In genomic region chr17:42832213-42832933, GRCh38 we compare ENCODE assay signal across 8 cellular contexts. TPM values are rescaled to one million over a fixed set of nuclear protein-coding genes. Genes with fewer than 3 reads are reported as not detected.
DNase-seq lines count a peak whose midpoint lies in the region; ATAC-seq and TF ChIP-seq lines count a peak whose summit lies in the region.

No MANE protein-coding gene starts in this region.

- ATAC-seq in GM18502 (IDR thresholded peaks at IDR 0.05; ENCODE audit: poor library complexity, unreplicated experiment), result peak; percentile 5
- ATAC-seq in naive thymus-derived CD4-positive, alpha-beta T cell, result peak; percentile 15

- H3K27ac ChIP-seq in Karpas-422 (ENCODE audit: low read length) (no peak overlapping the region; the same call in 1 of the 2 replicates), coronary artery (peak overlapping the region; percentile 84 to 86)
- peak overlapping the region; percentile 98 for H3K27ac ChIP-seq in naive thymus-derived CD4-positive, alpha-beta T cell (ENCODE audit: low read depth, low read length)

- H3K9me3 ChIP-seq in Karpas-422 (ENCODE audit: low read length), result no peaks in the 10 kb centered on the region
- H3K9me3 ChIP-seq in naive thymus-derived CD4-positive, alpha-beta T cell (ENCODE audit: control insufficient read depth in 2 of 3, low read length in 3 of 3), result no peaks in the 10 kb centered on the region

- peaks cover 19% of the 10 kb centered on the region for H3K4me1 ChIP-seq in Karpas-422 (ENCODE audit: low read length)
- peaks cover 10 to 16% of the 10 kb centered on the region in 2 donors for H3K4me1 ChIP-seq in naive thymus-derived CD4-positive, alpha-beta T cell (ENCODE audit: control insufficient read depth in 2 of 2, insufficient read depth in 2 of 2, low read length in 2 of 2)

- POLR2A ChIA-PET in naive thymus-derived CD4-positive, alpha-beta T cell (lab: Charles Lee), result interaction anchor here (0.5 to 3.8 kb wide), 9 partner anchors 9 to 536 kb away, joined by 3 to 40 read pairs (median 4); partner anchors contain the start of genes BECN1 and VPS25

- peak overlapping the region; percentile 98 for H3K9ac ChIP-seq in Karpas-422 (ENCODE audit: low read length)

- intact Hi-C loops in naive thymus-derived CD4-positive, alpha-beta T cell (cut with micrococcal nuclease), result loop anchor here (2.0 kb wide), 1 partner anchor 166 kb away; the partner anchor contains the start of gene RPL27 (in 2 of the 2)

- DNase-seq in Karpas-422, result no peak
- DNase-seq in coronary artery (ENCODE audit: low spot score), result peak; percentile 11
- no peak for DNase-seq in naive thymus-derived CD4-positive, alpha-beta T cell
- no peak for DNase-seq in NCI-H1417 treated with DMSO at 0.1 percent for 48 hours (lab: John Stamatoyannopoulos, UW)
- DNase-seq in iPS-NIHi11 (ENCODE audit: low spot score), result no peak
- no peak for DNase-seq in NCI-H2227 (lab: John Stamatoyannopoulos, UW; ENCODE audit: unreplicated experiment)
- DNase-seq in MV-4-11 (lab: John Stamatoyannopoulos, UW), result no peak

- peak overlapping the region; percentile 92 for H3K4me2 ChIP-seq in Karpas-422 (ENCODE audit: low read depth, low read length, poor library complexity, severe bottlenecking)

- no peak for TF ChIP-seq CTCF in coronary artery (IDR thresholded peaks at IDR 0.05)

- CTCF ChIA-PET in naive thymus-derived CD4-positive, alpha-beta T cell (lab: Charles Lee), result interaction anchor here (0.7 to 1.5 kb wide), 2 partner anchors 8 kb away, joined by 3 to 5 read pairs; partner anchors contain the start of gene BECN1

- peaks cover 40% of the 10 kb centered on the region for H3K79me2 ChIP-seq in Karpas-422 (ENCODE audit: low read length)

- no peaks in the 10 kb centered on the region for H3K9me2 ChIP-seq in Karpas-422 (replicated peaks; ENCODE audit: insufficient read depth, low read length)

- peaks cover 10% of the 10 kb centered on the region; the same call in 1 of the 2 replicates for H4K20me1 ChIP-seq in Karpas-422 (ENCODE audit: insufficient read depth, low read depth, low read length)

- H3K27me3 ChIP-seq in Karpas-422 (ENCODE audit: low read length), result no peaks in the 10 kb centered on the region
- H3K27me3 ChIP-seq in naive thymus-derived CD4-positive, alpha-beta T cell (ENCODE audit: control insufficient read depth in 2 of 2, insufficient read depth in 2 of 2, low read length in 2 of 2), result no peaks in the 10 kb centered on the region

- peaks cover 12 to 40% (median 31%) of the 10 kb centered on the region in 7 donors for H3K4me1 Mint-ChIP-seq in naive thymus-derived CD4-positive, alpha-beta T cell

- H3K4me3 Mint-ChIP-seq in naive thymus-derived CD4-positive, alpha-beta T cell, result peak overlapping the region; percentile 95 to 98 (median 97)

- H3K9me3 Mint-ChIP-seq in naive thymus-derived CD4-positive, alpha-beta T cell, result peaks cover 0 to 5% (median 0%) of the 10 kb centered on the region in 11 donors

- H3K36me3 ChIP-seq in Karpas-422 (ENCODE audit: insufficient read depth, low read length), result peaks cover 21% of the 10 kb centered on the region
- H3K36me3 ChIP-seq in naive thymus-derived CD4-positive, alpha-beta T cell (ENCODE audit: control insufficient read depth in 2 of 3, insufficient read depth in 3 of 3, low read length in 3 of 3), result peaks cover under 1 to 24% (median under 1%) of the 10 kb centered on the region in 3 experiments

- H2AFZ ChIP-seq in Karpas-422 (ENCODE audit: low read length), result peak overlapping the region; percentile 38

- peaks cover 0 to 15% (median 6%) of the 10 kb centered on the region in 5 donors for H3K27me3 Mint-ChIP-seq in naive thymus-derived CD4-positive, alpha-beta T cell

- peaks cover 0 to 8% (median 4%) of the 10 kb centered on the region in 5 donors for H3K36me3 Mint-ChIP-seq in naive thymus-derived CD4-positive, alpha-beta T cell

- peak overlapping the region; percentile 97 to 100 (median 99) for H3K27ac Mint-ChIP-seq in naive thymus-derived CD4-positive, alpha-beta T cell

- peak overlapping the region; percentile 95 for H3K4me3 ChIP-seq in Karpas-422 (ENCODE audit: low read length)
- peak overlapping the region; percentile 81 for H3K4me3 ChIP-seq in coronary artery
- H3K4me3 ChIP-seq in naive thymus-derived CD4-positive, alpha-beta T cell (ENCODE audit: low read length), result peak overlapping the region; percentile 100

RNA-seq across cellular contexts. Expression of gene PSME3, which starts 0.8 kb away (rescaled TPM):
- total RNA-seq in Karpas-422 (2014; rRNA removed; shearing (Covaris generic); ENCODE audit: low replicate concordance), result 73.4 and 88.7 TPM in 2 replicates
- 100 to 1,000 TPM in 1 of 5 experiments, 10 to 100 TPM in 4; 53.8 to 116 (median 65.9) TPM for total RNA-seq in naive thymus-derived CD4-positive, alpha-beta T cell
- polyA plus RNA-seq in naive thymus-derived CD4-positive, alpha-beta T cell, result 100 to 1,000 TPM; 109 to 116 TPM

RNA-seq across cellular contexts. Expression of gene BECN1, which starts 8.3 kb away (rescaled TPM):
- 117 and 136 TPM in 2 replicates for total RNA-seq in Karpas-422 (2014; rRNA removed; shearing (Covaris generic); ENCODE audit: low replicate concordance)
- total RNA-seq in naive thymus-derived CD4-positive, alpha-beta T cell, result 100 to 1,000 TPM in 3 of 5 experiments, 10 to 100 TPM in 2; 84.7 to 130 (median 107) TPM
- polyA plus RNA-seq in naive thymus-derived CD4-positive, alpha-beta T cell, result 100 to 1,000 TPM; 111 to 124 TPM

RNA-seq across cellular contexts. Expression of gene AOC2, which starts 12.0 kb away (rescaled TPM):
- total RNA-seq in Karpas-422 (2014; rRNA removed; shearing (Covaris generic); ENCODE audit: low replicate concordance), result 0.67 and 1.5 TPM in 2 replicates
- total RNA-seq in naive thymus-derived CD4-positive, alpha-beta T cell, result 1 to 10 TPM; 3.0 to 3.5 (median 3.2) TPM
- not detected for polyA plus RNA-seq in naive thymus-derived CD4-positive, alpha-beta T cell

RNA-seq across cellular contexts. Expression of gene AOC3, which starts 18.6 kb away (rescaled TPM):
- 0.19 and 0.47 TPM in 2 replicates for total RNA-seq in Karpas-422 (2014; rRNA removed; shearing (Covaris generic); ENCODE audit: low replicate concordance)
- total RNA-seq in naive thymus-derived CD4-positive, alpha-beta T cell, result 1 to 10 TPM in 4 of 5 experiments, under 1 TPM in 1; 0.98 to 2.0 (median 1.1) TPM
- not detected for polyA plus RNA-seq in naive thymus-derived CD4-positive, alpha-beta T cell

RNA-seq across cellular contexts. Expression of gene CNTD1, which starts 33.7 kb away (rescaled TPM):
- total RNA-seq in Karpas-422 (2014; rRNA removed; shearing (Covaris generic); ENCODE audit: low replicate concordance), result not detected in 2 replicates
- total RNA-seq in naive thymus-derived CD4-positive, alpha-beta T cell, result not detected
- polyA plus RNA-seq in naive thymus-derived CD4-positive, alpha-beta T cell, result under 1 TPM; 0.24 to 0.32 TPM
